In genomic region chr4:105352826-105353225, GRCh38 we compare ENCODE assay signal across 11 cellular contexts.
DNase-seq lines count a peak whose midpoint lies in the region; ATAC-seq and TF ChIP-seq lines count a peak whose summit lies in the region.
"Had no signal": no experiment of that assay in that cellular context is flagged by ENCODE, and none has a peak within 500 bp of the region (broad histone marks: within the 10 kb centered on the region; RNA-seq: fewer than 3 reads in every experiment).

No MANE protein-coding gene starts in this region.

- H3K27me3 ChIP-seq in SJCRH30, result no peaks in the 10 kb centered on the region
- no peaks in the 10 kb centered on the region for H3K27me3 ChIP-seq in right atrium auricular region

- H3K36me3 ChIP-seq in SJCRH30 (no peaks in the 10 kb centered on the region), right atrium auricular region (no peaks in the 10 kb centered on the region)

- ATAC-seq in GM19035 (IDR thresholded peaks at IDR 0.05; ENCODE audit: unreplicated experiment) (peak; percentile 65), HG02852 (IDR thresholded peaks at IDR 0.05; ENCODE audit: unreplicated experiment) (peak; percentile 83)

- POLR2A ChIA-PET in RWPE1 (lab: Yijun Ruan, JAX; ENCODE audit: low non-redundant PET), result no interaction called here

- CTCF ChIA-PET in RWPE1 (lab: Yijun Ruan, JAX), result no interaction called here

- TF ChIP-seq CTCF in right atrium auricular region (IDR thresholded peaks at IDR 0.05), result no peak
- no peak for TF ChIP-seq CTCF in RWPE1 (conservative IDR thresholded peaks at IDR 0.05; ENCODE audit: low read depth)

- peak; percentile 6 for DNase-seq in A172 (ENCODE audit: low spot score)
- DNase-seq in SJCRH30, result peak; percentile 8 to 30
- DNase-seq in right atrium auricular region (ENCODE audit: low spot score), result no peak
- no peak for DNase-seq in DMS153 treated with DMSO at 0.1 percent for 48 hours (lab: John Stamatoyannopoulos, UW; ENCODE audit: unreplicated experiment)
- DNase-seq in RWPE1 (ENCODE audit: low spot score), result no peak
- DNase-seq in globus pallidus (ENCODE audit: low spot score), result no peak
- DNase-seq: activated CD4-positive, alpha-beta T cell treated with anti-CD3 and anti-CD28 coated beads, Interleukin-2, amount 10 ng/mL, durations not matched to agents 24 days and 14 days; cerebellar nuclear complex; H9 had no signal

- H3K4me1 ChIP-seq in SJCRH30 (no peaks in the 10 kb centered on the region; the same call in 1 of the 2 replicates), right atrium auricular region (no peaks in the 10 kb centered on the region)

- H3K4me3 ChIP-seq in SJCRH30 (no peak overlapping the region), right atrium auricular region (no peak overlapping the region)

- H3K9me3 ChIP-seq in SJCRH30 (replicated peaks), result no peaks in the 10 kb centered on the region
- H3K9me3 ChIP-seq in right atrium auricular region, result no peaks in the 10 kb centered on the region

- H3K27ac ChIP-seq in SJCRH30 (no peak overlapping the region), right atrium auricular region (no peak overlapping the region), RWPE1 (no peak overlapping the region)

Comparison
In these comparisons a context has a peak if more than half of its experiments do, and no peak if none do; other contexts are left out.
1. DNase-seq: peak in A172 (single experiment) and SJCRH30 (2 of 2); none in right atrium auricular region (single experiment), DMS153 treated with DMSO at 0.1 percent for 48 hours (single experiment), RWPE1 (single experiment) and globus pallidus (single experiment).